In genomic region chr6:29345380-29345779, GRCh38 we compare ENCODE assay signal across 37 cellular contexts. TPM values are rescaled to one million over a fixed set of nuclear protein-coding genes. Genes with fewer than 3 reads are reported as not detected.
"Had no signal": no experiment of that assay in that cellular context is flagged by ENCODE, and none has a peak within 500 bp of the region (broad histone marks: within the 10 kb centered on the region; RNA-seq: fewer than 3 reads in every experiment).

No MANE protein-coding gene starts in this region.

- H3K9me3 ChIP-seq: adrenal gland had no signal

- H3K4me3 ChIP-seq: adrenal gland, body of pancreas, breast epithelium had no signal

- H3K36me3 ChIP-seq: adrenal gland, brain microvascular endothelial cell, breast epithelium had no signal

- ATAC-seq: activated CD8-positive, alpha-beta T cell treated with anti-CD3 and anti-CD28 coated beads for 36 hours; activated naive CD4-positive, alpha-beta T cell treated with anti-CD3 and anti-CD28 coated beads, Interleukin-2, amount 50 U/mL, for 72 hours; activated T-cell treated with anti-CD3 and anti-CD28 coated beads, Interleukin-2, amount 50 U/mL, for 4 hours; activated T-cell treated with anti-CD3 and anti-CD28 coated beads, Interleukin-2, amount 50 U/mL, for 72 hours; activated T-helper 17 cell treated with anti-CD3 and anti-CD28 coated beads, Interleukin-2, amount 50 U/mL, for 72 hours; body of pancreas had no signal

- H3K27me3 ChIP-seq: adrenal gland, body of pancreas, brain microvascular endothelial cell, breast epithelium had no signal

- DNase-seq: activated B cell treated with CpG ODN at 0.5 μM for 24 hours; activated CD4-positive, alpha-beta memory T cell treated with anti-CD3 and anti-CD28 coated beads for 36 hours; activated CD4-positive, alpha-beta T cell treated with anti-CD3 and anti-CD28 coated beads for 4 hours; activated CD4-positive, alpha-beta T cell treated with anti-CD3 and anti-CD28 coated beads, Interleukin-2, amount 10 ng/mL, durations not matched to agents 24 days and 14 days; activated CD4-positive, alpha-beta T cell treated with anti-CD3 and anti-CD28 coated beads, Interleukin-2, amount 50 U/mL, for 1 hour; activated CD4-positive, alpha-beta T cell treated with anti-CD3 and anti-CD28 coated beads, Interleukin-2, amount 50 U/mL, for 4 hours; activated CD4-positive, CD25-positive, alpha-beta regulatory T cell treated with anti-CD3 and anti-CD28 coated beads, Interleukin-2, amount 50 U/mL, for 72 hours; activated CD8-positive, alpha-beta memory T cell treated with anti-CD3 and anti-CD28 coated beads, Interleukin-2, amount 50 U/mL, for 4 hours; activated CD8-positive, alpha-beta T cell treated with anti-CD3 and anti-CD28 coated beads for 36 hours; activated effector memory CD4-positive, alpha-beta T cell treated with anti-CD3 and anti-CD28 coated beads, Interleukin-2, amount 50 U/mL, for 16 hours; activated gamma-delta T cell treated with Interleukin-2 at 50 U/mL for 16 hours; activated naive CD4-positive, alpha-beta T cell; activated naive CD4-positive, alpha-beta T cell treated with anti-CD3 and anti-CD28 coated beads for 36 hours; activated naive CD4-positive, alpha-beta T cell treated with anti-CD3 and anti-CD28 coated beads, Interleukin-2, amount 50 U/mL, for 16 hours; activated naive CD8-positive, alpha-beta T cell treated with anti-CD3 and anti-CD28 coated beads for 36 hours; activated T-cell treated with anti-CD3 and anti-CD28 coated beads for 4 hours; activated T-cell treated with anti-CD3 and anti-CD28 coated beads, Interleukin-2, amount 50 U/mL, for 1 hour; activated T-cell treated with anti-CD3 and anti-CD28 coated beads, Interleukin-2, amount 50 U/mL, for 4 hours; activated T-cell treated with anti-CD3 and anti-CD28 coated beads, Interleukin-2, amount 50 U/mL, for 72 hours; adrenal gland; amniotic stem cell; aorta; body of pancreas; brain microvascular endothelial cell; central memory CD4-positive, alpha-beta T cell; T-helper 2 cell; T-helper 9 cell had no signal

- H3K4me1 ChIP-seq: adrenal gland, body of pancreas, breast epithelium had no signal

- H3K27ac ChIP-seq: adrenal gland, body of pancreas, brain microvascular endothelial cell, breast epithelium, VCaP had no signal

- FAIRE-seq: astrocyte, TTC549 had no signal

RNA-seq across cellular contexts. Expression of gene OR5V1, which starts 23.3 kb away (rescaled TPM):
- total RNA-seq: activated B cell treated with CpG ODN at 0.5 μM for 24 hours; activated CD4-positive, alpha-beta memory T cell treated with anti-CD3 and anti-CD28 coated beads for 36 hours; activated CD4-positive, alpha-beta T cell treated with anti-CD3 and anti-CD28 coated beads, Interleukin-2, amount 10 ng/mL, durations not matched to agents 24 days and 14 days; activated CD8-positive, alpha-beta memory T cell treated with anti-CD3 and anti-CD28 coated beads for 36 hours; activated CD8-positive, alpha-beta T cell treated with anti-CD3 and anti-CD28 coated beads for 36 hours; activated naive CD4-positive, alpha-beta T cell treated with anti-CD3 and anti-CD28 coated beads for 36 hours; activated naive CD4-positive, alpha-beta T cell treated with anti-CD3 and anti-CD28 coated beads, Interleukin-2, amount 50 U/mL, for 72 hours; activated naive CD8-positive, alpha-beta T cell treated with anti-CD3 and anti-CD28 coated beads for 36 hours; activated T-cell treated with anti-CD3 and anti-CD28 coated beads, Interleukin-2, amount 50 U/mL, for 4 hours; activated T-cell treated with anti-CD3 and anti-CD28 coated beads, Interleukin-2, amount 50 U/mL, for 72 hours; activated T-helper 1 cell treated with anti-CD3 and anti-CD28 coated beads, Interleukin-12 subunit alpha, Interleukin-12 subunit beta, Interleukin-2, Interleukin-4 antibody, amounts not matched to agents 30 ng/mL and 10 ng/mL and 1 ng/mL, durations not matched to agents 14 hours and 24 hours and 36 hours; activated T-helper 17 cell treated with anti-CD3 and anti-CD28 coated beads, Interleukin-2, amount 50 U/mL, for 72 hours; adrenal gland; aorta; astrocyte; body of pancreas; breast epithelium; cardiac septum; cerebellum had no signal
- polyA plus RNA-seq: adrenal gland, aorta had no signal

RNA-seq across cellular contexts. Expression of gene OR12D3, which starts 29.7 kb away (rescaled TPM):
- total RNA-seq: activated B cell treated with CpG ODN at 0.5 μM for 24 hours; activated CD4-positive, alpha-beta memory T cell treated with anti-CD3 and anti-CD28 coated beads for 36 hours; activated CD4-positive, alpha-beta T cell treated with anti-CD3 and anti-CD28 coated beads, Interleukin-2, amount 10 ng/mL, durations not matched to agents 24 days and 14 days; activated CD8-positive, alpha-beta memory T cell treated with anti-CD3 and anti-CD28 coated beads for 36 hours; activated CD8-positive, alpha-beta T cell treated with anti-CD3 and anti-CD28 coated beads for 36 hours; activated naive CD4-positive, alpha-beta T cell treated with anti-CD3 and anti-CD28 coated beads for 36 hours; activated naive CD4-positive, alpha-beta T cell treated with anti-CD3 and anti-CD28 coated beads, Interleukin-2, amount 50 U/mL, for 72 hours; activated naive CD8-positive, alpha-beta T cell treated with anti-CD3 and anti-CD28 coated beads for 36 hours; activated T-cell treated with anti-CD3 and anti-CD28 coated beads, Interleukin-2, amount 50 U/mL, for 4 hours; activated T-cell treated with anti-CD3 and anti-CD28 coated beads, Interleukin-2, amount 50 U/mL, for 72 hours; activated T-helper 1 cell treated with anti-CD3 and anti-CD28 coated beads, Interleukin-12 subunit alpha, Interleukin-12 subunit beta, Interleukin-2, Interleukin-4 antibody, amounts not matched to agents 30 ng/mL and 10 ng/mL and 1 ng/mL, durations not matched to agents 14 hours and 24 hours and 36 hours; activated T-helper 17 cell treated with anti-CD3 and anti-CD28 coated beads, Interleukin-2, amount 50 U/mL, for 72 hours; adrenal gland; aorta; astrocyte; body of pancreas; breast epithelium; cardiac septum; cerebellum had no signal
- polyA plus RNA-seq: adrenal gland, aorta had no signal

RNA-seq across cellular contexts. Expression of gene OR14J1, which starts 43.9 kb away (rescaled TPM):
- total RNA-seq: activated B cell treated with CpG ODN at 0.5 μM for 24 hours; activated CD4-positive, alpha-beta memory T cell treated with anti-CD3 and anti-CD28 coated beads for 36 hours; activated CD4-positive, alpha-beta T cell treated with anti-CD3 and anti-CD28 coated beads, Interleukin-2, amount 10 ng/mL, durations not matched to agents 24 days and 14 days; activated CD8-positive, alpha-beta memory T cell treated with anti-CD3 and anti-CD28 coated beads for 36 hours; activated CD8-positive, alpha-beta T cell treated with anti-CD3 and anti-CD28 coated beads for 36 hours; activated naive CD4-positive, alpha-beta T cell treated with anti-CD3 and anti-CD28 coated beads for 36 hours; activated naive CD4-positive, alpha-beta T cell treated with anti-CD3 and anti-CD28 coated beads, Interleukin-2, amount 50 U/mL, for 72 hours; activated naive CD8-positive, alpha-beta T cell treated with anti-CD3 and anti-CD28 coated beads for 36 hours; activated T-cell treated with anti-CD3 and anti-CD28 coated beads, Interleukin-2, amount 50 U/mL, for 4 hours; activated T-cell treated with anti-CD3 and anti-CD28 coated beads, Interleukin-2, amount 50 U/mL, for 72 hours; activated T-helper 1 cell treated with anti-CD3 and anti-CD28 coated beads, Interleukin-12 subunit alpha, Interleukin-12 subunit beta, Interleukin-2, Interleukin-4 antibody, amounts not matched to agents 30 ng/mL and 10 ng/mL and 1 ng/mL, durations not matched to agents 14 hours and 24 hours and 36 hours; activated T-helper 17 cell treated with anti-CD3 and anti-CD28 coated beads, Interleukin-2, amount 50 U/mL, for 72 hours; adrenal gland; aorta; astrocyte; body of pancreas; breast epithelium; cardiac septum had no signal
- polyA plus RNA-seq: adrenal gland, aorta had no signal

RNA-seq across cellular contexts. Expression of gene OR12D2, which starts 50.1 kb away (rescaled TPM):
- total RNA-seq: activated B cell treated with CpG ODN at 0.5 μM for 24 hours; activated CD4-positive, alpha-beta memory T cell treated with anti-CD3 and anti-CD28 coated beads for 36 hours; activated CD4-positive, alpha-beta T cell treated with anti-CD3 and anti-CD28 coated beads, Interleukin-2, amount 10 ng/mL, durations not matched to agents 24 days and 14 days; activated CD8-positive, alpha-beta memory T cell treated with anti-CD3 and anti-CD28 coated beads for 36 hours; activated CD8-positive, alpha-beta T cell treated with anti-CD3 and anti-CD28 coated beads for 36 hours; activated naive CD4-positive, alpha-beta T cell treated with anti-CD3 and anti-CD28 coated beads for 36 hours; activated naive CD4-positive, alpha-beta T cell treated with anti-CD3 and anti-CD28 coated beads, Interleukin-2, amount 50 U/mL, for 72 hours; activated naive CD8-positive, alpha-beta T cell treated with anti-CD3 and anti-CD28 coated beads for 36 hours; activated T-cell treated with anti-CD3 and anti-CD28 coated beads, Interleukin-2, amount 50 U/mL, for 4 hours; activated T-cell treated with anti-CD3 and anti-CD28 coated beads, Interleukin-2, amount 50 U/mL, for 72 hours; activated T-helper 1 cell treated with anti-CD3 and anti-CD28 coated beads, Interleukin-12 subunit alpha, Interleukin-12 subunit beta, Interleukin-2, Interleukin-4 antibody, amounts not matched to agents 30 ng/mL and 10 ng/mL and 1 ng/mL, durations not matched to agents 14 hours and 24 hours and 36 hours; activated T-helper 17 cell treated with anti-CD3 and anti-CD28 coated beads, Interleukin-2, amount 50 U/mL, for 72 hours; adrenal gland; aorta; astrocyte; body of pancreas; breast epithelium; cardiac septum; cerebellum had no signal
- polyA plus RNA-seq: adrenal gland, aorta had no signal
